ENCODE assay signal across 8 cellular contexts in genomic region chr12:46071769-46072624, GRCh38.
A peak's percentile ranks its signal among the peaks of the same experiment; 100 is the strongest.
DNase-seq lines count a peak whose midpoint lies in the region; ATAC-seq, FAIRE-seq and TF ChIP-seq lines count a peak whose summit lies in the region.

No MANE protein-coding gene starts in this region.

- no peaks in the 10 kb centered on the region for H3K79me2 ChIP-seq in HepG2 (ENCODE audit: insufficient read depth, low read length)

- DNase-seq in Ammon's horn (ENCODE audit: low spot score) (peak; percentile 65), NCI-H345 treated with DMSO at 0.1 percent for 48 hours (lab: John Stamatoyannopoulos, UW; ENCODE audit: unreplicated experiment) (peak; percentile 1), cerebellar cortex (ENCODE audit: low spot score) (peak; percentile 56), HepG2 (ENCODE audit: low spot score) (peak; percentile 46)
- DNase-seq in activated CD4-positive, CD25-positive, alpha-beta regulatory T cell treated with anti-CD3 and anti-CD28 coated beads, Interleukin-2, amount 50 U/mL, for 72 hours = peak; percentile 54
- DNase-seq in stimulated activated CD4-positive, alpha-beta T cell treated with anti-CD3 and anti-CD28 coated beads, TNF-alpha, amount 100 ng/mL, for 24 hours (ENCODE audit: low read depth in 3 of 3) = peak; percentile 19 to 54 (median 33)

- no peak overlapping the region for H3K27ac ChIP-seq in HepG2 (ENCODE audit: extremely low read length, insufficient read depth, low read length)

- peaks cover 8% of the 10 kb centered on the region for H3K4me1 ChIP-seq in HepG2 (ENCODE audit: insufficient read depth, low read length)

- peak overlapping the region; percentile 93 for H3K4me2 ChIP-seq in HepG2 (ENCODE audit: low read depth, low read length)

- peak overlapping the region; percentile 34 to 45 (median 41); a peak in 5 of 6 replicates for H3K4me3 ChIP-seq in HepG2 (replicated peaks in 1 of 3; ENCODE audit: insufficient read depth in 1 of 3, low read depth in 2 of 3, low read length in 3 of 3)

- POLR2A ChIA-PET in HepG2 (lab: Yijun Ruan, JAX) = interaction anchor here (2.5 kb wide), 1 partner anchor 81 kb away, joined by 10 read pairs; the partner anchor contains the start of gene SCAF11

- in situ Hi-C loops in HepG2 (cut with HindIII; ENCODE audit: extremely low pct_ligation_motif_present, low pct_unique_long_range_greater_than_20kb) = no loop called here

- no peak for TF ChIP-seq POLR2A in HepG2 (IDR thresholded peaks at IDR 0.05; ENCODE audit: insufficient read depth in 1 of 2, low read depth in 2 of 2, low read length in 2 of 2)

- no peaks in the 10 kb centered on the region for H4K20me1 ChIP-seq in HepG2 (ENCODE audit: insufficient read depth, low read length)

- BruUV-seq in HepG2 (replicated peaks; lab: Mats Ljungman, UMichigan) = no TSS peak

- peak; percentile 85 for FAIRE-seq in HepG2 (lab: Jason Lieb, UNC)

- CTCF ChIA-PET in HepG2 (lab: Yijun Ruan, JAX; ENCODE audit: low intra/inter-chr PET ratio, low total read pairs) = interaction anchor here (1.9 kb wide), 1 partner anchor 950 kb away, joined by 7 read pairs; no protein-coding TSS in a partner anchor

- H3K9ac ChIP-seq in HepG2 (ENCODE audit: insufficient read depth, low read depth, low read length) = peak overlapping the region; percentile 40; the same call in 1 of the 2 replicates

- H3K27me3 ChIP-seq in HepG2 (ENCODE audit: control insufficient read depth in 1 of 2, insufficient read depth in 2 of 2, low read length in 2 of 2) = no peaks in the 10 kb centered on the region; a peak in 1 of 5 replicates

- intact Hi-C loops in HepG2 (cut with micrococcal nuclease; ENCODE audit: unreplicated experiment) = loop anchor here (1.0 to 2.0 kb wide), 2 partner anchors 82 to 283 kb away; partner anchors contain the start of gene SCAF11

- WGBS in HepG2 (ENCODE audit: low lambda C conversion rate) = 20% methylated on average over 7 of the region's 8 CpGs

- peak overlapping the region; percentile 91 for H2AFZ ChIP-seq in HepG2 (ENCODE audit: low read length)

- TF ChIP-seq RAD21 in HepG2 (CRISPR knock-in tag; IDR thresholded peaks at IDR 0.05) = peak; percentile 73

- no peaks in the 10 kb centered on the region for H3K9me3 ChIP-seq in HepG2 (ENCODE audit: low read length)

- no peaks in the 10 kb centered on the region for H3K36me3 ChIP-seq in HepG2 (replicated peaks in 1 of 2; ENCODE audit: control insufficient read depth in 1 of 2, insufficient read depth in 2 of 2, low read length in 2 of 2)

- TF ChIP-seq EP300 in HepG2 (IDR thresholded peaks at IDR 0.05; ENCODE audit: low read depth in 2 of 2, low read length in 2 of 2) (no peak), HepG2 (CRISPR knock-in tag; IDR thresholded peaks at IDR 0.05; ENCODE audit: borderline replicate concordance) (no peak)

- ATAC-seq in GM19023 (IDR thresholded peaks at IDR 0.05; ENCODE audit: unreplicated experiment) (peak; percentile 96), HG03175 (IDR thresholded peaks at IDR 0.05; ENCODE audit: unreplicated experiment) (peak; percentile 97), HepG2 (peak; percentile 99)

- TF ChIP-seq CTCF in HepG2 (CRISPR knock-in tag; IDR thresholded peaks at IDR 0.05) = peak; percentile 94

TF ChIP-seq in HepG2, 621 proteins besides CTCF, POLR2A, EP300 and RAD21 (continues in another document):
- TF ChIP-seq ZNF580 (CRISPR knock-in tag; IDR thresholded peaks at IDR 0.05; ENCODE audit: borderline replicate concordance, low read depth) = peak; percentile 51; the same call in 1 of the 2 replicates
- peak; percentile 64; the same call in 1 of the 2 replicates for TF ChIP-seq MIER2 (CRISPR knock-in tag; IDR thresholded peaks at IDR 0.05)
- no peak for TF ChIP-seq KDM6A (CRISPR knock-in tag; IDR thresholded peaks at IDR 0.05; ENCODE audit: low read depth)
- peak in 1 of 2 experiments; percentile 62; a peak in 2 of 4 replicates for TF ChIP-seq HMGXB4 (CRISPR knock-in tag; IDR thresholded peaks at IDR 0.05; ENCODE audit: borderline replicate concordance in 1 of 2, low read depth in 1 of 2)
- TF ChIP-seq ZMYM4 (CRISPR knock-in tag; IDR thresholded peaks at IDR 0.05) = peak; percentile 60; the same call in 1 of the 2 replicates
- 0 out of 2 replicates have a peak, but pooled peaks have one; percentile 2 for TF ChIP-seq NR2F6 (IDR thresholded peaks at IDR 0.05)
- TF ChIP-seq NR2F6 (CRISPR knock-in tag; IDR thresholded peaks at IDR 0.05) = no peak
- 0 out of 2 replicates have a peak, but pooled peaks have one; percentile 21 for TF ChIP-seq GABPB1 (CRISPR knock-in tag; IDR thresholded peaks at IDR 0.05)
- no peak for TF ChIP-seq HHEX (CRISPR knock-in tag; IDR thresholded peaks at IDR 0.05)
- peak; percentile 55; the same call in 1 of the 2 replicates for TF ChIP-seq IRF2 (CRISPR knock-in tag; IDR thresholded peaks at IDR 0.05)
- no peak for TF ChIP-seq FOXO1 (CRISPR knock-in tag; IDR thresholded peaks at IDR 0.05)
- 0 out of 2 replicates have a peak, but pooled peaks have one; percentile 30 for TF ChIP-seq THRA (CRISPR knock-in tag; IDR thresholded peaks at IDR 0.05; ENCODE audit: borderline replicate concordance)
- TF ChIP-seq MAFK (conservative IDR thresholded peaks at IDR 0.05 in 1 of 2, IDR thresholded peaks at IDR 0.05 in 1 of 2; ENCODE audit: low read length in 2 of 2) = 0 out of 4 replicates have a peak, but pooled peaks have one; percentile 2 to 3
- no peak for TF ChIP-seq SYNCRIP (IDR thresholded peaks at IDR 0.05; ENCODE audit: insufficient read depth, low read depth, low read length)
- no peak for TF ChIP-seq ZNF574 (CRISPR knock-in tag; IDR thresholded peaks at IDR 0.05)
- 0 out of 2 replicates have a peak, but pooled peaks have one; percentile 43 for TF ChIP-seq ZNF232 (CRISPR knock-in tag; IDR thresholded peaks at IDR 0.05; ENCODE audit: borderline replicate concordance)
- 0 out of 2 replicates have a peak, but pooled peaks have one; percentile 30 for TF ChIP-seq ZNF878 (CRISPR knock-in tag; IDR thresholded peaks at IDR 0.05)
- no peak for TF ChIP-seq ZBTB37 (CRISPR knock-in tag; IDR thresholded peaks at IDR 0.05)
- 0 out of 2 replicates have a peak, but pooled peaks have one; percentile 22 for TF ChIP-seq CCDC6 (CRISPR knock-in tag; IDR thresholded peaks at IDR 0.05)

Comparison
In these comparisons a context has a peak if more than half of its experiments do, and no peak if none do; other contexts are left out.
1. DNase-seq: peak in every context shown above with its lines; median percentile 65 in Ammon's horn; 56 in cerebellar cortex; 54 in activated CD4-positive, CD25-positive, alpha-beta regulatory T cell treated with anti-CD3 and anti-CD28 coated beads, Interleukin-2, amount 50 U/mL, for 72 hours; 46 in HepG2; 33 in stimulated activated CD4-positive, alpha-beta T cell treated with anti-CD3 and anti-CD28 coated beads, TNF-alpha, amount 100 ng/mL, for 24 hours; 1 in NCI-H345 treated with DMSO at 0.1 percent for 48 hours.